ENCODE assay signal across 35 cellular contexts in genomic region chr5:8695902-8696301, GRCh38.
"Had no signal": no experiment of that assay in that cellular context is flagged by ENCODE, and none has a peak within 500 bp of the region (broad histone marks: within the 10 kb centered on the region; RNA-seq: fewer than 3 reads in every experiment).

No MANE protein-coding gene starts in this region.

- H3K27me3 Mint-ChIP-seq: activated B cell treated with CpG ODN at 0.5 μM for 24 hours; activated CD4-positive, alpha-beta memory T cell treated with anti-CD3 and anti-CD28 coated beads for 36 hours; activated CD4-positive, alpha-beta T cell treated with anti-CD3 and anti-CD28 coated beads, Interleukin-2, amount 10 ng/mL, durations not matched to agents 24 days and 14 days; activated CD8-positive, alpha-beta T cell treated with anti-CD3 and anti-CD28 coated beads for 36 hours; activated naive CD8-positive, alpha-beta T cell treated with anti-CD3 and anti-CD28 coated beads for 36 hours; activated T-helper 17 cell treated with anti-CD3 and anti-CD28 coated beads, Interleukin-2, amount 50 U/mL, for 72 hours had no signal

- H3K9me3 Mint-ChIP-seq: activated B cell treated with CpG ODN at 0.5 μM for 24 hours had no signal

- H3K4me3 Mint-ChIP-seq: activated B cell treated with CpG ODN at 0.5 μM for 24 hours; activated CD4-positive, alpha-beta memory T cell treated with anti-CD3 and anti-CD28 coated beads for 36 hours; activated CD4-positive, alpha-beta T cell treated with anti-CD3 and anti-CD28 coated beads, Interleukin-2, amount 10 ng/mL, durations not matched to agents 24 days and 14 days; activated CD8-positive, alpha-beta T cell treated with anti-CD3 and anti-CD28 coated beads for 36 hours; activated naive CD4-positive, alpha-beta T cell treated with anti-CD3 and anti-CD28 coated beads for 36 hours; activated naive CD8-positive, alpha-beta T cell treated with anti-CD3 and anti-CD28 coated beads for 36 hours; activated T-cell treated with anti-CD3 and anti-CD28 coated beads, Interleukin-2, amount 50 U/mL, for 4 hours; activated T-cell treated with anti-CD3 and anti-CD28 coated beads, Interleukin-2, amount 50 U/mL, for 72 hours; activated T-helper 1 cell treated with anti-CD3 and anti-CD28 coated beads, Interleukin-12 subunit alpha, Interleukin-12 subunit beta, Interleukin-2, Interleukin-4 antibody, amounts not matched to agents 30 ng/mL and 10 ng/mL and 1 ng/mL, durations not matched to agents 14 hours and 24 hours and 36 hours; activated T-helper 17 cell treated with anti-CD3 and anti-CD28 coated beads, Interleukin-2, amount 50 U/mL, for 72 hours; T-helper 2 cell treated with Interferon-gamma antibody and Interleukin-4, amounts not matched to agents 5 μg/mL and 100 μg/mL, for 36 hours had no signal

- H3K36me3 Mint-ChIP-seq: activated CD4-positive, alpha-beta memory T cell treated with anti-CD3 and anti-CD28 coated beads for 36 hours; activated naive CD4-positive, alpha-beta T cell treated with anti-CD3 and anti-CD28 coated beads, Interleukin-2, amount 50 U/mL, for 72 hours; activated naive CD8-positive, alpha-beta T cell treated with anti-CD3 and anti-CD28 coated beads for 36 hours had no signal

- H3K4me1 ChIP-seq: adrenal gland, breast epithelium had no signal

- ATAC-seq: activated CD8-positive, alpha-beta T cell treated with anti-CD3 and anti-CD28 coated beads for 36 hours; activated naive CD4-positive, alpha-beta T cell treated with anti-CD3 and anti-CD28 coated beads, Interleukin-2, amount 50 U/mL, for 72 hours; activated T-cell treated with anti-CD3 and anti-CD28 coated beads, Interleukin-2, amount 50 U/mL, for 4 hours; activated T-cell treated with anti-CD3 and anti-CD28 coated beads, Interleukin-2, amount 50 U/mL, for 72 hours; activated T-helper 17 cell treated with anti-CD3 and anti-CD28 coated beads, Interleukin-2, amount 50 U/mL, for 72 hours; body of pancreas had no signal

- H3K4me3 ChIP-seq: adrenal gland, body of pancreas, breast epithelium had no signal

- DNase-seq: activated B cell treated with CpG ODN at 0.5 μM for 24 hours; activated CD4-positive, alpha-beta memory T cell treated with anti-CD3 and anti-CD28 coated beads for 36 hours; activated CD4-positive, alpha-beta T cell treated with anti-CD3 and anti-CD28 coated beads for 4 hours; activated CD4-positive, alpha-beta T cell treated with anti-CD3 and anti-CD28 coated beads, Interleukin-2, amount 10 ng/mL, durations not matched to agents 24 days and 14 days; activated CD4-positive, alpha-beta T cell treated with anti-CD3 and anti-CD28 coated beads, Interleukin-2, amount 50 U/mL, for 1 hour; activated CD4-positive, alpha-beta T cell treated with anti-CD3 and anti-CD28 coated beads, Interleukin-2, amount 50 U/mL, for 4 hours; activated CD4-positive, CD25-positive, alpha-beta regulatory T cell treated with anti-CD3 and anti-CD28 coated beads, Interleukin-2, amount 50 U/mL, for 72 hours; activated CD8-positive, alpha-beta memory T cell treated with anti-CD3 and anti-CD28 coated beads, Interleukin-2, amount 50 U/mL, for 4 hours; activated CD8-positive, alpha-beta T cell treated with anti-CD3 and anti-CD28 coated beads for 36 hours; activated effector memory CD4-positive, alpha-beta T cell treated with anti-CD3 and anti-CD28 coated beads, Interleukin-2, amount 50 U/mL, for 16 hours; activated gamma-delta T cell treated with Interleukin-2 at 50 U/mL for 16 hours; activated naive CD4-positive, alpha-beta T cell; activated naive CD4-positive, alpha-beta T cell treated with anti-CD3 and anti-CD28 coated beads for 36 hours; activated naive CD4-positive, alpha-beta T cell treated with anti-CD3 and anti-CD28 coated beads, Interleukin-2, amount 50 U/mL, for 16 hours; activated naive CD8-positive, alpha-beta T cell treated with anti-CD3 and anti-CD28 coated beads for 36 hours; activated T-cell treated with anti-CD3 and anti-CD28 coated beads for 4 hours; activated T-cell treated with anti-CD3 and anti-CD28 coated beads, Interleukin-2, amount 50 U/mL, for 1 hour; activated T-cell treated with anti-CD3 and anti-CD28 coated beads, Interleukin-2, amount 50 U/mL, for 4 hours; activated T-cell treated with anti-CD3 and anti-CD28 coated beads, Interleukin-2, amount 50 U/mL, for 72 hours; adrenal gland; amniotic stem cell; aorta; body of pancreas; brain microvascular endothelial cell; central memory CD4-positive, alpha-beta T cell; T-helper 2 cell; T-helper 9 cell had no signal

- H3K27ac ChIP-seq: adrenal gland, body of pancreas, brain microvascular endothelial cell, breast epithelium, VCaP had no signal

- H3K9me3 ChIP-seq: adrenal gland, body of pancreas, breast epithelium had no signal

- H3K27ac Mint-ChIP-seq: activated B cell treated with CpG ODN at 0.5 μM for 24 hours; activated CD4-positive, alpha-beta memory T cell treated with anti-CD3 and anti-CD28 coated beads for 36 hours; activated CD4-positive, alpha-beta T cell treated with anti-CD3 and anti-CD28 coated beads, Interleukin-2, amount 10 ng/mL, durations not matched to agents 24 days and 14 days; activated CD8-positive, alpha-beta T cell treated with anti-CD3 and anti-CD28 coated beads for 36 hours; activated naive CD4-positive, alpha-beta T cell treated with anti-CD3 and anti-CD28 coated beads for 36 hours; activated naive CD4-positive, alpha-beta T cell treated with anti-CD3 and anti-CD28 coated beads, Interleukin-2, amount 50 U/mL, for 72 hours; activated naive CD8-positive, alpha-beta T cell treated with anti-CD3 and anti-CD28 coated beads for 36 hours; activated T-cell treated with anti-CD3 and anti-CD28 coated beads, Interleukin-2, amount 50 U/mL, for 72 hours; activated T-helper 1 cell treated with anti-CD3 and anti-CD28 coated beads, Interleukin-12 subunit alpha, Interleukin-12 subunit beta, Interleukin-2, Interleukin-4 antibody, amounts not matched to agents 30 ng/mL and 10 ng/mL and 1 ng/mL, durations not matched to agents 14 hours and 24 hours and 36 hours; activated T-helper 17 cell treated with anti-CD3 and anti-CD28 coated beads, Interleukin-2, amount 50 U/mL, for 72 hours; T-helper 2 cell treated with Interferon-gamma antibody and Interleukin-4, amounts not matched to agents 5 μg/mL and 100 μg/mL, for 36 hours had no signal

- H3K4me1 Mint-ChIP-seq: activated B cell treated with CpG ODN at 0.5 μM for 24 hours; activated CD4-positive, alpha-beta T cell treated with anti-CD3 and anti-CD28 coated beads, Interleukin-2, amount 10 ng/mL, durations not matched to agents 24 days and 14 days; activated naive CD8-positive, alpha-beta T cell treated with anti-CD3 and anti-CD28 coated beads for 36 hours; activated T-helper 17 cell treated with anti-CD3 and anti-CD28 coated beads, Interleukin-2, amount 50 U/mL, for 72 hours had no signal

- H3K27me3 ChIP-seq: adrenal gland, body of pancreas, brain microvascular endothelial cell, breast epithelium had no signal

- H3K36me3 ChIP-seq: adrenal gland, brain microvascular endothelial cell, breast epithelium had no signal

- FAIRE-seq: astrocyte, TTC549 had no signal
